16 cellular contexts compared by ENCODE assay signal in genomic region chr1:93593868-93594602, GRCh38.
DNase-seq lines count a peak whose midpoint lies in the region; TF ChIP-seq lines count a peak whose summit lies in the region.
"Had no signal": no experiment of that assay in that cellular context is flagged by ENCODE, and none has a peak within 500 bp of the region (broad histone marks: within the 10 kb centered on the region; RNA-seq: fewer than 3 reads in every experiment).

No MANE protein-coding gene starts in this region.

- H3K27ac Mint-ChIP-seq in Caco-2 (ENCODE audit: unreplicated experiment) = peak overlapping the region; percentile 15
- H3K27ac Mint-ChIP-seq in progenitor cell of endocrine pancreas = peak overlapping the region; percentile 72
- no peak overlapping the region for H3K27ac Mint-ChIP-seq in activated CD4-positive, alpha-beta memory T cell treated with anti-CD3 and anti-CD28 coated beads for 36 hours
- H3K27ac Mint-ChIP-seq: activated naive CD8-positive, alpha-beta T cell treated with anti-CD3 and anti-CD28 coated beads, Interleukin-2, amount 10 ng/mL, durations not matched to agents 7 days and 5 days; nephron progenitor cell; stimulated activated effector memory CD8-positive, alpha-beta T cell treated with anti-CD3 and anti-CD28 coated beads, Interleukin-12 subunit alpha, Interleukin-12 subunit beta, amount 100 ng/mL, for 72 hours had no signal

- H3K27me3 Mint-ChIP-seq in Caco-2 (ENCODE audit: insufficient read depth, unreplicated experiment) = no peaks in the 10 kb centered on the region
- H3K27me3 Mint-ChIP-seq in progenitor cell of endocrine pancreas = no peaks in the 10 kb centered on the region
- peaks cover 2% of the 10 kb centered on the region for H3K27me3 Mint-ChIP-seq in activated CD4-positive, alpha-beta memory T cell treated with anti-CD3 and anti-CD28 coated beads for 36 hours
- H3K27me3 Mint-ChIP-seq: IgD-negative memory B cell had no signal

- H3K4me3 Mint-ChIP-seq in Caco-2 (ENCODE audit: unreplicated experiment) = peak overlapping the region; percentile 45
- no peak overlapping the region for H3K4me3 Mint-ChIP-seq in progenitor cell of endocrine pancreas (ENCODE audit: low read depth)
- no peak overlapping the region for H3K4me3 Mint-ChIP-seq in activated CD4-positive, alpha-beta memory T cell treated with anti-CD3 and anti-CD28 coated beads for 36 hours
- H3K4me3 Mint-ChIP-seq: activated naive CD8-positive, alpha-beta T cell treated with anti-CD3 and anti-CD28 coated beads, Interleukin-2, amount 10 ng/mL, durations not matched to agents 7 days and 5 days; activated T-cell treated with anti-CD3 and anti-CD28 coated beads, Interleukin-2, amount 50 U/mL, for 4 hours; IgD-negative memory B cell; nephron progenitor cell; stimulated activated effector memory CD8-positive, alpha-beta T cell treated with anti-CD3 and anti-CD28 coated beads, Interleukin-12 subunit alpha, Interleukin-12 subunit beta, amount 100 ng/mL, for 72 hours had no signal

- no peaks in the 10 kb centered on the region for H3K36me3 ChIP-seq in Caco-2 (ENCODE audit: control insufficient read depth, insufficient read depth, low read length)

- POLR2A ChIA-PET in Caco-2 (lab: Charles Lee) = no interaction called here
- POLR2A ChIA-PET in activated CD4-positive, alpha-beta memory T cell treated with anti-CD3 and anti-CD28 coated beads for 36 hours (lab: Charles Lee) = no interaction called here

- intact Hi-C loops in Caco-2 (cut with micrococcal nuclease; ENCODE audit: unreplicated experiment) = loop anchor here (1.0 kb wide), 1 partner anchor 9 kb away; no protein-coding TSS in a partner anchor
- intact Hi-C loops in activated CD4-positive, alpha-beta memory T cell treated with anti-CD3 and anti-CD28 coated beads for 36 hours (cut with micrococcal nuclease) = no loop called here

- H3K27me3 ChIP-seq in Caco-2 (replicated peaks; ENCODE audit: control insufficient read depth, insufficient read depth, low read length) = no peaks in the 10 kb centered on the region

- H3K27ac ChIP-seq in epithelial cell of prostate = peak overlapping the region; percentile 36

- CTCF ChIA-PET in Caco-2 (lab: Charles Lee) = no interaction called here
- CTCF ChIA-PET in activated CD4-positive, alpha-beta memory T cell treated with anti-CD3 and anti-CD28 coated beads for 36 hours (lab: Charles Lee) = interaction anchor here (0.8 kb wide), 1 partner anchor 35 kb away, joined by 3 read pairs; no protein-coding TSS in a partner anchor

- H3K4me1 Mint-ChIP-seq in Caco-2 (ENCODE audit: low read depth, unreplicated experiment) (peaks cover 35% of the 10 kb centered on the region), progenitor cell of endocrine pancreas (ENCODE audit: low read depth) (peaks cover 30% of the 10 kb centered on the region)
- H3K4me1 Mint-ChIP-seq in activated CD4-positive, alpha-beta memory T cell treated with anti-CD3 and anti-CD28 coated beads for 36 hours (ENCODE audit: low read depth) = peaks cover 8% of the 10 kb centered on the region

- DNase-seq in Caco-2 = peak; percentile 61 to 73
- DNase-seq in RPMI7951 (ENCODE audit: low read depth) = peak; percentile 57
- no peak for DNase-seq in epithelial cell of prostate (ENCODE audit: low read depth, low spot score)
- no peak for DNase-seq in progenitor cell of endocrine pancreas (ENCODE audit: low spot score, unreplicated experiment)
- DNase-seq in NCI-H1105 (lab: John Stamatoyannopoulos, UW) = no peak
- no peak for DNase-seq in NCI-H1694 (lab: John Stamatoyannopoulos, UW)
- DNase-seq in activated CD4-positive, alpha-beta memory T cell treated with anti-CD3 and anti-CD28 coated beads for 36 hours = no peak
- DNase-seq in activated CD4-positive, alpha-beta T cell treated with anti-CD3 and anti-CD28 coated beads, Interleukin-2, amount 50 U/mL, for 48 hours = no peak
- DNase-seq: activated naive CD8-positive, alpha-beta T cell treated with anti-CD3 and anti-CD28 coated beads, Interleukin-2, amount 10 ng/mL, durations not matched to agents 7 days and 5 days; activated T-cell treated with anti-CD3 and anti-CD28 coated beads, Interleukin-2, amount 50 U/mL, for 4 hours; DMS 273 treated with DMSO at 0.1 percent for 48 hours; GOT3; NCI-H524; nephron progenitor cell had no signal

- TF ChIP-seq CTCF in Caco-2 (IDR thresholded peaks at IDR 0.05; ENCODE audit: insufficient read depth in 1 of 2, low read depth in 1 of 2, low read length in 1 of 2, severe bottlenecking in 1 of 2, unreplicated experiment in 1 of 2) = no peak
- TF ChIP-seq CTCF in progenitor cell of endocrine pancreas (IDR thresholded peaks at IDR 0.05; ENCODE audit: unreplicated experiment) = no peak

- peaks cover 45% of the 10 kb centered on the region for H3K4me1 ChIP-seq in Caco-2

- BruUV-seq in Caco-2 (replicated peaks; lab: Mats Ljungman, UMichigan) = no TSS peak

- H3K9me3 Mint-ChIP-seq in Caco-2 (ENCODE audit: unreplicated experiment) (no peaks in the 10 kb centered on the region), progenitor cell of endocrine pancreas (ENCODE audit: low read depth) (no peaks in the 10 kb centered on the region)
- no peaks in the 10 kb centered on the region for H3K9me3 Mint-ChIP-seq in activated CD4-positive, alpha-beta memory T cell treated with anti-CD3 and anti-CD28 coated beads for 36 hours
- H3K9me3 Mint-ChIP-seq: activated naive CD8-positive, alpha-beta T cell treated with anti-CD3 and anti-CD28 coated beads, Interleukin-2, amount 10 ng/mL, durations not matched to agents 7 days and 5 days; activated T-cell treated with anti-CD3 and anti-CD28 coated beads, Interleukin-2, amount 50 U/mL, for 4 hours; IgD-negative memory B cell; nephron progenitor cell; stimulated activated effector memory CD8-positive, alpha-beta T cell treated with anti-CD3 and anti-CD28 coated beads, Interleukin-12 subunit alpha, Interleukin-12 subunit beta, amount 100 ng/mL, for 72 hours had no signal

- H3K4me3 ChIP-seq in Caco-2 (ENCODE audit: low read depth, low read length) = no peak overlapping the region

- H3K36me3 Mint-ChIP-seq in Caco-2 (ENCODE audit: insufficient read depth, unreplicated experiment) (peaks cover 6% of the 10 kb centered on the region), progenitor cell of endocrine pancreas (ENCODE audit: insufficient read depth) (no peaks in the 10 kb centered on the region)
- H3K36me3 Mint-ChIP-seq in activated CD4-positive, alpha-beta memory T cell treated with anti-CD3 and anti-CD28 coated beads for 36 hours = no peaks in the 10 kb centered on the region
- H3K36me3 Mint-ChIP-seq: activated naive CD8-positive, alpha-beta T cell treated with anti-CD3 and anti-CD28 coated beads, Interleukin-2, amount 10 ng/mL, durations not matched to agents 7 days and 5 days; stimulated activated effector memory CD8-positive, alpha-beta T cell treated with anti-CD3 and anti-CD28 coated beads, Interleukin-12 subunit alpha, Interleukin-12 subunit beta, amount 100 ng/mL, for 72 hours had no signal

- no peaks in the 10 kb centered on the region for H3K9me3 ChIP-seq in Caco-2

Comparison
In these comparisons a context has a peak if more than half of its experiments do, and no peak if none do; other contexts are left out.
1. DNase-seq: peak in Caco-2 (2 of 2) and RPMI7951 (single experiment); none in epithelial cell of prostate (single experiment), progenitor cell of endocrine pancreas (single experiment), NCI-H1105 (single experiment), NCI-H1694 (single experiment), activated CD4-positive, alpha-beta memory T cell treated with anti-CD3 and anti-CD28 coated beads for 36 hours (single experiment) and activated CD4-positive, alpha-beta T cell treated with anti-CD3 and anti-CD28 coated beads, Interleukin-2, amount 50 U/mL, for 48 hours (0 of 2).